Comparison of ENCODE assay signal across 17 cellular contexts in genomic region chr7:140695381-140695780, GRCh38. TPM values are rescaled to one million over a fixed set of nuclear protein-coding genes. Genes with fewer than 3 reads are reported as not detected.
DNase-seq lines count a peak whose midpoint lies in the region; ATAC-seq, FAIRE-seq and TF ChIP-seq lines count a peak whose summit lies in the region.
"Had no signal": no experiment of that assay in that cellular context is flagged by ENCODE, and none has a peak within 500 bp of the region (broad histone marks: within the 10 kb centered on the region; RNA-seq: fewer than 3 reads in every experiment).

No MANE protein-coding gene starts in this region.

- no peaks in the 10 kb centered on the region for H3K9me3 Mint-ChIP-seq in activated CD4-positive, alpha-beta memory T cell treated with anti-CD3 and anti-CD28 coated beads, Interleukin-2, amount 10 ng/mL, durations not matched to agents 7 days and 5 days
- H3K9me3 Mint-ChIP-seq in activated CD4-positive, alpha-beta memory T cell treated with anti-CD3 and anti-CD28 coated beads for 36 hours, result no peaks in the 10 kb centered on the region
- no peaks in the 10 kb centered on the region for H3K9me3 Mint-ChIP-seq in stimulated activated memory B cell treated with anti-CD40 and anti-IgM and Interleukin-4, amounts not matched to agents 10 μg/mL and 1 μg/mL and 100 μg/mL, for 72 hours
- H3K9me3 Mint-ChIP-seq: activated naive CD8-positive, alpha-beta T cell treated with anti-CD3 and anti-CD28 coated beads for 36 hours had no signal

- no peak for ATAC-seq in stimulated activated memory B cell treated with anti-CD40 and anti-IgM and Interleukin-4, amounts not matched to agents 10 μg/mL and 1 μg/mL and 100 μg/mL, for 72 hours
- ATAC-seq in HG03095 (IDR thresholded peaks at IDR 0.05; ENCODE audit: unreplicated experiment) (no peak), GM21515 (IDR thresholded peaks at IDR 0.05; ENCODE audit: unreplicated experiment) (no peak)

- FAIRE-seq in kidney (lab: Jason Lieb, UNC), result no peak

- CTCF ChIA-PET in activated CD4-positive, alpha-beta memory T cell treated with anti-CD3 and anti-CD28 coated beads, Interleukin-2, amount 10 ng/mL, durations not matched to agents 7 days and 5 days (lab: Charles Lee), result interaction anchor here (0.6 kb wide), 1 partner anchor 13 kb away, joined by 3 read pairs; no protein-coding TSS in a partner anchor
- CTCF ChIA-PET in activated CD4-positive, alpha-beta memory T cell treated with anti-CD3 and anti-CD28 coated beads for 36 hours (lab: Charles Lee), result no interaction called here

- H3K27me3 ChIP-seq in WERI-Rb-1 (ENCODE audit: insufficient read depth, low read depth, severe bottlenecking) (no peaks in the 10 kb centered on the region), H7 (ENCODE audit: control insufficient read depth, insufficient read depth, low read length) (no peaks in the 10 kb centered on the region)
- H3K27me3 ChIP-seq: uterus had no signal

- peaks cover 33% of the 10 kb centered on the region for H3K4me1 Mint-ChIP-seq in activated CD4-positive, alpha-beta memory T cell treated with anti-CD3 and anti-CD28 coated beads, Interleukin-2, amount 10 ng/mL, durations not matched to agents 7 days and 5 days
- H3K4me1 Mint-ChIP-seq in activated CD4-positive, alpha-beta memory T cell treated with anti-CD3 and anti-CD28 coated beads for 36 hours (ENCODE audit: low read depth), result peaks cover 32% of the 10 kb centered on the region
- H3K4me1 Mint-ChIP-seq in stimulated activated memory B cell treated with anti-CD40 and anti-IgM and Interleukin-4, amounts not matched to agents 10 μg/mL and 1 μg/mL and 100 μg/mL, for 72 hours, result peaks cover 28% of the 10 kb centered on the region

- peaks cover 27% of the 10 kb centered on the region for H3K36me3 Mint-ChIP-seq in activated CD4-positive, alpha-beta memory T cell treated with anti-CD3 and anti-CD28 coated beads, Interleukin-2, amount 10 ng/mL, durations not matched to agents 7 days and 5 days (ENCODE audit: low read depth)
- H3K36me3 Mint-ChIP-seq in activated CD4-positive, alpha-beta memory T cell treated with anti-CD3 and anti-CD28 coated beads for 36 hours, result peaks cover 2% of the 10 kb centered on the region
- peaks cover 24% of the 10 kb centered on the region for H3K36me3 Mint-ChIP-seq in stimulated activated memory B cell treated with anti-CD40 and anti-IgM and Interleukin-4, amounts not matched to agents 10 μg/mL and 1 μg/mL and 100 μg/mL, for 72 hours

- peak overlapping the region; percentile 97 for H3K27ac ChIP-seq in WERI-Rb-1
- no peak overlapping the region for H3K27ac ChIP-seq in kidney (ENCODE audit: low read depth in 2 of 2, low read length in 2 of 2)

- POLR2A ChIA-PET in activated CD4-positive, alpha-beta memory T cell treated with anti-CD3 and anti-CD28 coated beads, Interleukin-2, amount 10 ng/mL, durations not matched to agents 7 days and 5 days (lab: Charles Lee), result interaction anchor here (1.4 to 3.3 kb wide), 3 partner anchors 22 to 319 kb away, joined by 8 to 35 read pairs (median 9); partner anchors contain the start of genes ADCK2 and MRPS33
- POLR2A ChIA-PET in activated CD4-positive, alpha-beta memory T cell treated with anti-CD3 and anti-CD28 coated beads for 36 hours (lab: Charles Lee), result no interaction called here

- peak overlapping the region; percentile 94 for H3K27ac Mint-ChIP-seq in activated CD4-positive, alpha-beta memory T cell treated with anti-CD3 and anti-CD28 coated beads, Interleukin-2, amount 10 ng/mL, durations not matched to agents 7 days and 5 days
- H3K27ac Mint-ChIP-seq in activated CD4-positive, alpha-beta memory T cell treated with anti-CD3 and anti-CD28 coated beads for 36 hours, result no peak overlapping the region
- peak overlapping the region; percentile 90 for H3K27ac Mint-ChIP-seq in stimulated activated memory B cell treated with anti-CD40 and anti-IgM and Interleukin-4, amounts not matched to agents 10 μg/mL and 1 μg/mL and 100 μg/mL, for 72 hours

- intact Hi-C loops in activated CD4-positive, alpha-beta memory T cell treated with anti-CD3 and anti-CD28 coated beads for 36 hours (cut with micrococcal nuclease), result loop anchor here (10.0 kb wide), 1 partner anchor 859 kb away; the partner anchor contains the start of gene AGK
- intact Hi-C loops in kidney (cut with DNase I), result no loop called here

- no peak overlapping the region for H3K4me3 ChIP-seq in WERI-Rb-1 (ENCODE audit: low read depth, low read length)
- H3K4me3 ChIP-seq in kidney (ENCODE audit: low read length in 2 of 2), result no peak overlapping the region
- no peak overlapping the region for H3K4me3 ChIP-seq in H7 (ENCODE audit: insufficient read depth, low read depth, low read length)

- DNase-seq in activated CD4-positive, alpha-beta memory T cell treated with anti-CD3 and anti-CD28 coated beads, Interleukin-2, amount 10 ng/mL, durations not matched to agents 7 days and 5 days, result no peak
- no peak for DNase-seq in activated CD4-positive, alpha-beta memory T cell treated with anti-CD3 and anti-CD28 coated beads for 36 hours
- DNase-seq in WERI-Rb-1 (no peak), kidney (peak; percentile 67), H7 (no peak)
- DNase-seq: ACHN; activated naive CD8-positive, alpha-beta T cell treated with anti-CD3 and anti-CD28 coated beads for 36 hours; central memory CD4-positive, alpha-beta T cell; DMS153; KG1; NCI-H1417 treated with DMSO at 0.1 percent for 48 hours; NCI-H2227 treated with DMSO at 0.1 percent for 48 hours; stimulated activated CD4-positive, alpha-beta T cell treated with anti-CD3 and anti-CD28 coated beads, Interleukin-4, amount 100 ng/mL, for 1 hour; uterus had no signal

- H3K9ac ChIP-seq in kidney (ENCODE audit: low read length in 2 of 2), result no peak overlapping the region

- no peaks in the 10 kb centered on the region for H3K9me3 ChIP-seq in WERI-Rb-1 (ENCODE audit: severe bottlenecking)
- H3K9me3 ChIP-seq in kidney (ENCODE audit: control insufficient read depth in 1 of 2, low read length in 2 of 2), result no peaks in the 10 kb centered on the region
- H3K9me3 ChIP-seq: uterus had no signal

- H3K4me1 ChIP-seq in kidney (ENCODE audit: control insufficient read depth in 1 of 2, insufficient read depth in 1 of 2, low read depth in 1 of 2, low read length in 2 of 2), result peaks cover 9 to 11% of the 10 kb centered on the region in 2 donors
- H3K4me1 ChIP-seq: uterus had no signal

- TF ChIP-seq CTCF in WERI-Rb-1 (IDR thresholded peaks at IDR 0.05; ENCODE audit: low read depth, low read length) (no peak), kidney (IDR thresholded peaks at IDR 0.05; ENCODE audit: borderline replicate concordance, extremely low read depth, insufficient read depth) (no peak)

- peaks cover 36% of the 10 kb centered on the region for H3K36me3 ChIP-seq in WERI-Rb-1
- no peaks in the 10 kb centered on the region for H3K36me3 ChIP-seq in kidney (ENCODE audit: control insufficient read depth in 1 of 2, insufficient read depth in 2 of 2, low read length in 2 of 2)
- no peaks in the 10 kb centered on the region; the same call in 1 of the 2 replicates for H3K36me3 ChIP-seq in H7 (replicated peaks; ENCODE audit: control insufficient read depth, insufficient read depth, low read length)
- H3K36me3 ChIP-seq: uterus had no signal

- no peak overlapping the region for H3K4me3 Mint-ChIP-seq in activated CD4-positive, alpha-beta memory T cell treated with anti-CD3 and anti-CD28 coated beads, Interleukin-2, amount 10 ng/mL, durations not matched to agents 7 days and 5 days
- no peak overlapping the region for H3K4me3 Mint-ChIP-seq in activated CD4-positive, alpha-beta memory T cell treated with anti-CD3 and anti-CD28 coated beads for 36 hours
- H3K4me3 Mint-ChIP-seq in stimulated activated memory B cell treated with anti-CD40 and anti-IgM and Interleukin-4, amounts not matched to agents 10 μg/mL and 1 μg/mL and 100 μg/mL, for 72 hours, result no peak overlapping the region

- H3K27me3 Mint-ChIP-seq in activated CD4-positive, alpha-beta memory T cell treated with anti-CD3 and anti-CD28 coated beads, Interleukin-2, amount 10 ng/mL, durations not matched to agents 7 days and 5 days, result no peaks in the 10 kb centered on the region
- H3K27me3 Mint-ChIP-seq in activated CD4-positive, alpha-beta memory T cell treated with anti-CD3 and anti-CD28 coated beads for 36 hours, result no peaks in the 10 kb centered on the region
- H3K27me3 Mint-ChIP-seq in stimulated activated memory B cell treated with anti-CD40 and anti-IgM and Interleukin-4, amounts not matched to agents 10 μg/mL and 1 μg/mL and 100 μg/mL, for 72 hours, result no peaks in the 10 kb centered on the region
- H3K27me3 Mint-ChIP-seq: activated naive CD8-positive, alpha-beta T cell treated with anti-CD3 and anti-CD28 coated beads for 36 hours had no signal

RNA-seq across cellular contexts. Expression of gene NDUFB2, which starts 1.1 kb away (rescaled TPM):
- 100 to 1,000 TPM; 155 to 156 TPM for total RNA-seq in activated CD4-positive, alpha-beta memory T cell treated with anti-CD3 and anti-CD28 coated beads, Interleukin-2, amount 10 ng/mL, durations not matched to agents 7 days and 5 days
- 100 to 1,000 TPM; 171 to 183 TPM for total RNA-seq in activated CD4-positive, alpha-beta memory T cell treated with anti-CD3 and anti-CD28 coated beads for 36 hours
- 255 TPM for total RNA-seq in kidney
- polyA plus RNA-seq in kidney (ENCODE audit: insufficient read depth, low read depth, low replicate concordance), result 998 TPM
- total RNA-seq in H7 (2014; rRNA removed; shearing (Covaris generic)), result 124 and 196 TPM in 2 replicates

RNA-seq across cellular contexts. Expression of gene ADCK2, which starts 22.6 kb away (rescaled TPM):
- total RNA-seq in activated CD4-positive, alpha-beta memory T cell treated with anti-CD3 and anti-CD28 coated beads, Interleukin-2, amount 10 ng/mL, durations not matched to agents 7 days and 5 days, result 10 to 100 TPM; 23.4 to 23.9 TPM
- 10 to 100 TPM; 24.2 to 24.4 TPM for total RNA-seq in activated CD4-positive, alpha-beta memory T cell treated with anti-CD3 and anti-CD28 coated beads for 36 hours
- 18.7 TPM for total RNA-seq in kidney
- polyA plus RNA-seq in kidney (ENCODE audit: insufficient read depth, low read depth, low replicate concordance), result 18.8 TPM
- 16.0 and 17.3 TPM in 2 replicates for total RNA-seq in H7 (2014; rRNA removed; shearing (Covaris generic))

RNA-seq across cellular contexts. Expression of gene DENND2A, which starts 54.8 kb away (rescaled TPM):
- not detected for total RNA-seq in activated CD4-positive, alpha-beta memory T cell treated with anti-CD3 and anti-CD28 coated beads, Interleukin-2, amount 10 ng/mL, durations not matched to agents 7 days and 5 days
- total RNA-seq in activated CD4-positive, alpha-beta memory T cell treated with anti-CD3 and anti-CD28 coated beads for 36 hours, result not detected
- total RNA-seq in kidney, result 18.0 TPM
- polyA plus RNA-seq in kidney (ENCODE audit: insufficient read depth, low read depth, low replicate concordance), result 6.5 TPM
- 10.1 and 11.9 TPM in 2 replicates for total RNA-seq in H7 (2014; rRNA removed; shearing (Covaris generic))
- total RNA-seq: activated naive CD8-positive, alpha-beta T cell treated with anti-CD3 and anti-CD28 coated beads for 36 hours had no signal

Comparison
In these comparisons a context has a peak if more than half of its experiments do, and no peak if none do; other contexts are left out.
1. RNA of gene DENND2A, which starts 54.8 kb away (total RNA-seq): 18.0 TPM in kidney (single experiment) and 10.1 to 11.9 TPM in H7; not detected in activated CD4-positive, alpha-beta memory T cell treated with anti-CD3 and anti-CD28 coated beads, Interleukin-2, amount 10 ng/mL, durations not matched to agents 7 days and 5 days and not detected in activated CD4-positive, alpha-beta memory T cell treated with anti-CD3 and anti-CD28 coated beads for 36 hours; every median in the first group is over 10 times any median in the second.